26 cellular contexts compared by ENCODE assay signal in the genomic region with DNA sequence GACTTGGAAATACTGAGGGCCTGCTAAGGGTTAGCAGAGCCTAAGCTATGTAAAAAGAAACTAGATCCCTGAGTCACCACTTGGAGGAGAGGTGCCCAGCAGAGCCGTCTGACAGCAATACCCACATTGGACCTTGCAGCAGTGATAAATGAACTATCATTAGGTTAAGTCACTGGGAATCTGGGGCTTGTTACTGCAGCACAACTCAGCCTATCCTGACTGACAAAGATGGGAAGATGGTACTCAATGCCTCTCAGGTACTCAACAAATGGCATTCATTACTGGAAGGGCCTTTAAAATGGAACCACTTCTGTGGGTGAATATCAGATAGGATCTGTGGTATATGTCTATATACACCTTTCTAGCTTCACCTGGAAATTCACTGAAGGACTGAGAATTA.
DNase-seq lines count a peak whose midpoint lies in the region; ATAC-seq, FAIRE-seq and TF ChIP-seq lines count a peak whose summit lies in the region.
"Had no signal": no experiment of that assay in that cellular context is flagged by ENCODE, and none has a peak within 500 bp of the region (broad histone marks: within the 10 kb centered on the region; RNA-seq: fewer than 3 reads in every experiment).

No MANE protein-coding gene starts in this region.

- no peak overlapping the region for H3K9ac ChIP-seq in K562 (ENCODE audit: insufficient read depth in 1 of 2, low read depth in 2 of 2, low read length in 2 of 2)
- H3K9ac ChIP-seq: BLaER1 treated with 17β-estradiol and CSF1 and Interleukin-3, amounts not matched to agents 10 nM and 100 nM; GM23248 had no signal

- no peak for TF ChIP-seq CTCF in natural killer cell (IDR thresholded peaks at IDR 0.05)
- TF ChIP-seq CTCF in PC-9 (conservative IDR thresholded peaks at IDR 0.05) = no peak
- TF ChIP-seq CTCF in K562 (IDR thresholded peaks at IDR 0.05 in 2 of 3, conservative IDR thresholded peaks at IDR 0.05 in 1 of 3; ENCODE audit: insufficient read depth in 2 of 3, low read depth in 1 of 3, low read length in 3 of 3) = no peak
- no peak for TF ChIP-seq CTCF in gastroesophageal sphincter (IDR thresholded peaks at IDR 0.05)

- H3K9me1 ChIP-seq in K562 (ENCODE audit: control insufficient read depth, insufficient read depth, low read length) = no peaks in the 10 kb centered on the region

- WGBS in K562 (ENCODE audit: insufficient coverage, low coverage, missing lambda C conversion rate) = 27% methylated on average over 1 of the region's 1 CpG
- 80 to 100% methylated on average over 1 of the region's 1 CpG for WGBS in gastroesophageal sphincter (ENCODE audit: low coverage in 1 of 2), 2 donors

- in situ Hi-C loops in K562 (cut with MboI) = no loop called here

- H3K27ac ChIP-seq in PC-9 (0 out of 2 replicates have a peak overlapping the region, but pooled peaks have one; percentile 20), K562 (ENCODE audit: extremely low read depth, low read depth, low read length) (no peak overlapping the region), gastroesophageal sphincter (no peak overlapping the region)
- H3K27ac ChIP-seq: 22Rv1; BLaER1 treated with 17β-estradiol and CSF1 and Interleukin-3, amounts not matched to agents 10 nM and 100 nM; GM23248 had no signal

- H3K27ac Mint-ChIP-seq in natural killer cell treated with Interleukin-12 subunit alpha and Interleukin-12 subunit beta and Interleukin-15 and Interleukin-18, amount 100 ng/mL, for 72 hours = no peak overlapping the region
- H3K27ac Mint-ChIP-seq in natural killer cell = no peak overlapping the region
- H3K27ac Mint-ChIP-seq: CD4-positive, alpha-beta T cell; CD8-positive, alpha-beta memory T cell had no signal

- H3K4me1 Mint-ChIP-seq in natural killer cell treated with Interleukin-12 subunit alpha and Interleukin-12 subunit beta and Interleukin-15 and Interleukin-18, amount 100 ng/mL, for 72 hours (ENCODE audit: low read depth in 2 of 2) = peaks cover 16 to 21% of the 10 kb centered on the region in 2 donors
- H3K4me1 Mint-ChIP-seq in natural killer cell = peaks cover 15% of the 10 kb centered on the region in 2 donors

- intact Hi-C loops in natural killer cell (cut with micrococcal nuclease) (no loop called here), PC-9 (cut with micrococcal nuclease; ENCODE audit: unreplicated experiment) (no loop called here), K562 (cut with micrococcal nuclease) (no loop called here)

- no peaks in the 10 kb centered on the region for H3K27me3 ChIP-seq in PC-9 (ENCODE audit: insufficient read depth, low read depth)
- H3K27me3 ChIP-seq in K562 (ENCODE audit: control insufficient read depth in 2 of 2, insufficient read depth in 2 of 2, low read length in 2 of 2) = no peaks in the 10 kb centered on the region
- no peaks in the 10 kb centered on the region for H3K27me3 ChIP-seq in gastroesophageal sphincter
- H3K27me3 ChIP-seq: BE2C; BLaER1 treated with 17β-estradiol and CSF1 and Interleukin-3, amounts not matched to agents 10 nM and 100 nM had no signal

- H4K20me1 ChIP-seq in PC-9 (ENCODE audit: insufficient read depth) (no peaks in the 10 kb centered on the region), K562 (replicated peaks; ENCODE audit: control insufficient read depth, insufficient read depth, low read length) (no peaks in the 10 kb centered on the region)
- H4K20me1 ChIP-seq: BLaER1 treated with 17β-estradiol and CSF1 and Interleukin-3, amounts not matched to agents 10 nM and 100 nM had no signal

- no peaks in the 10 kb centered on the region for H3K9me3 Mint-ChIP-seq in natural killer cell treated with Interleukin-12 subunit alpha and Interleukin-12 subunit beta and Interleukin-15 and Interleukin-18, amount 100 ng/mL, for 72 hours
- no peaks in the 10 kb centered on the region for H3K9me3 Mint-ChIP-seq in natural killer cell

- peaks cover 51% of the 10 kb centered on the region for H3F3A ChIP-seq in PC-9 (ENCODE audit: insufficient read depth, low read depth)

- H3K36me3 Mint-ChIP-seq in natural killer cell treated with Interleukin-12 subunit alpha and Interleukin-12 subunit beta and Interleukin-15 and Interleukin-18, amount 100 ng/mL, for 72 hours = no peaks in the 10 kb centered on the region
- H3K36me3 Mint-ChIP-seq in natural killer cell = no peaks in the 10 kb centered on the region

- FAIRE-seq in K562 (lab: Jason Lieb, UNC) = no peak
- FAIRE-seq: A204.1, D721Med, GM12878, GM19239, H1 had no signal

- peaks cover 21 to 29% of the 10 kb centered on the region in 2 donors for H3K27me3 Mint-ChIP-seq in natural killer cell treated with Interleukin-12 subunit alpha and Interleukin-12 subunit beta and Interleukin-15 and Interleukin-18, amount 100 ng/mL, for 72 hours
- peaks cover 19 to 60% of the 10 kb centered on the region in 2 donors for H3K27me3 Mint-ChIP-seq in natural killer cell (ENCODE audit: low read depth in 2 of 2)
- H3K27me3 Mint-ChIP-seq: CD4-positive, alpha-beta T cell had no signal

- no peak for TF ChIP-seq RAD21 in K562 (CRISPR knock-in tag; conservative IDR thresholded peaks at IDR 0.05 in 1 of 2, IDR thresholded peaks at IDR 0.05 in 1 of 2)

- BruUV-seq in PC-9 (replicated peaks; lab: Mats Ljungman, UMichigan) (no TSS peak), K562 (replicated peaks; lab: Mats Ljungman, UMichigan) (no TSS peak)

- POLR2A ChIA-PET in PC-9 (lab: Charles Lee; ENCODE audit: unreplicated experiment) (no interaction called here), K562 (lab: Yijun Ruan, JAX) (no interaction called here)

- H3K79me2 ChIP-seq in PC-9 (ENCODE audit: low read depth) = no peaks in the 10 kb centered on the region
- no peaks in the 10 kb centered on the region for H3K79me2 ChIP-seq in K562 (ENCODE audit: control insufficient read depth, insufficient read depth, low read length)

- H3K4me2 ChIP-seq in PC-9 (0 out of 2 replicates have a peak overlapping the region, but pooled peaks have one; percentile 14), K562 (ENCODE audit: insufficient read depth, low read length) (no peak overlapping the region)
- H3K4me2 ChIP-seq: BLaER1 treated with 17β-estradiol and CSF1 and Interleukin-3, amounts not matched to agents 10 nM and 100 nM had no signal

- TF ChIP-seq POLR2A in K562 (conservative IDR thresholded peaks at IDR 0.05) (no peak), gastroesophageal sphincter (IDR thresholded peaks at IDR 0.05) (no peak)

- H3K4me3 ChIP-seq in PC-9 (no peak overlapping the region), K562 (no peak overlapping the region), gastroesophageal sphincter (no peak overlapping the region)
- H3K4me3 ChIP-seq: BLaER1 treated with 17β-estradiol and CSF1 and Interleukin-3, amounts not matched to agents 10 nM and 100 nM; GM12878; GM23248 had no signal

- no peaks in the 10 kb centered on the region for H3K9me2 ChIP-seq in PC-9 (ENCODE audit: insufficient read depth)

- CTCF ChIA-PET in PC-9 (lab: Charles Lee) (no interaction called here), K562 (lab: Yijun Ruan, JAX; ENCODE audit: low intra/inter-chr PET ratio) (no interaction called here)

- H3K4me1 ChIP-seq in PC-9 (replicated peaks; ENCODE audit: insufficient read depth) = peaks cover 55% of the 10 kb centered on the region
- H3K4me1 ChIP-seq in K562 (replicated peaks in 1 of 2; ENCODE audit: control insufficient read depth in 2 of 2, insufficient read depth in 2 of 2, low read length in 2 of 2) = peaks cover 0 to 12% of the 10 kb centered on the region in 2 experiments; a peak in 3 of 5 replicates
- H3K4me1 ChIP-seq in gastroesophageal sphincter = no peaks in the 10 kb centered on the region

- H2AFZ ChIP-seq in PC-9 = no peak overlapping the region
- H2AFZ ChIP-seq in K562 (ENCODE audit: low read depth, low read length) = no peak overlapping the region
- H2AFZ ChIP-seq: GM23248 had no signal

- no peak for ATAC-seq in natural killer cell treated with Interleukin-12 subunit alpha and Interleukin-12 subunit beta and Interleukin-15 and Interleukin-18, amount 100 ng/mL, for 72 hours
- no peak for ATAC-seq in natural killer cell
- ATAC-seq in K562 = no peak
- no peak for ATAC-seq in gastroesophageal sphincter
- ATAC-seq in HG03175 (IDR thresholded peaks at IDR 0.05; ENCODE audit: unreplicated experiment) = no peak
- ATAC-seq: GM12878 had no signal

- H3K9me3 ChIP-seq in PC-9 (ENCODE audit: insufficient read depth, low read depth) = 0 out of 2 replicates have a peak, but pooled peaks cover 5% of the 10 kb centered on the region
- H3K9me3 ChIP-seq in K562 (replicated peaks; ENCODE audit: control insufficient read depth, insufficient read depth, low read depth, low read length) = no peaks in the 10 kb centered on the region
- H3K9me3 ChIP-seq in gastroesophageal sphincter = peaks cover 0 to 8% (median 0%) of the 10 kb centered on the region in 3 donors

- H3K4me3 Mint-ChIP-seq in natural killer cell treated with Interleukin-12 subunit alpha and Interleukin-12 subunit beta and Interleukin-15 and Interleukin-18, amount 100 ng/mL, for 72 hours = no peak overlapping the region
- no peak overlapping the region for H3K4me3 Mint-ChIP-seq in natural killer cell
- H3K4me3 Mint-ChIP-seq: CD14-positive monocyte; CD4-positive, alpha-beta T cell; CD8-positive, alpha-beta memory T cell had no signal

- H3K36me3 ChIP-seq in PC-9 (ENCODE audit: low read depth) (no peaks in the 10 kb centered on the region), K562 (ENCODE audit: control insufficient read depth, insufficient read depth, low read length) (no peaks in the 10 kb centered on the region), gastroesophageal sphincter (no peaks in the 10 kb centered on the region)
- H3K36me3 ChIP-seq: BE2C; BLaER1 treated with 17β-estradiol and CSF1 and Interleukin-3, amounts not matched to agents 10 nM and 100 nM had no signal

- DNase-seq in natural killer cell treated with Interleukin-12 subunit alpha and Interleukin-12 subunit beta and Interleukin-15 and Interleukin-18, amount 100 ng/mL, for 72 hours (ENCODE audit: low spot score) = peak; percentile 34
- DNase-seq in natural killer cell (no peak), PC-9 (no peak), K562 (ENCODE audit: extremely low read depth in 1 of 4, low spot score in 3 of 4) (no peak), dedifferentiated amniotic fluid mesenchymal stem cell (ENCODE audit: extremely low spot score) (no peak)
- DNase-seq in stimulated activated CD4-positive, alpha-beta T cell treated with anti-CD3 and anti-CD28 coated beads, Interleukin-12 subunit alpha, Interleukin-12 subunit beta, amount 100 ng/mL, for 4 hours = no peak
- DNase-seq: ACHN; AML-193; BE2C; CD4-positive, alpha-beta T cell; CD8-positive, alpha-beta memory T cell; DMS 273 treated with DMSO at 0.1 percent for 48 hours; DMS79; GDM1; H7 had no signal

- TF ChIP-seq EP300 in K562 (IDR thresholded peaks at IDR 0.05; ENCODE audit: low read length) = no peak
- TF ChIP-seq EP300 in gastroesophageal sphincter (IDR thresholded peaks at IDR 0.05) = no peak
